In the genomic region with DNA sequence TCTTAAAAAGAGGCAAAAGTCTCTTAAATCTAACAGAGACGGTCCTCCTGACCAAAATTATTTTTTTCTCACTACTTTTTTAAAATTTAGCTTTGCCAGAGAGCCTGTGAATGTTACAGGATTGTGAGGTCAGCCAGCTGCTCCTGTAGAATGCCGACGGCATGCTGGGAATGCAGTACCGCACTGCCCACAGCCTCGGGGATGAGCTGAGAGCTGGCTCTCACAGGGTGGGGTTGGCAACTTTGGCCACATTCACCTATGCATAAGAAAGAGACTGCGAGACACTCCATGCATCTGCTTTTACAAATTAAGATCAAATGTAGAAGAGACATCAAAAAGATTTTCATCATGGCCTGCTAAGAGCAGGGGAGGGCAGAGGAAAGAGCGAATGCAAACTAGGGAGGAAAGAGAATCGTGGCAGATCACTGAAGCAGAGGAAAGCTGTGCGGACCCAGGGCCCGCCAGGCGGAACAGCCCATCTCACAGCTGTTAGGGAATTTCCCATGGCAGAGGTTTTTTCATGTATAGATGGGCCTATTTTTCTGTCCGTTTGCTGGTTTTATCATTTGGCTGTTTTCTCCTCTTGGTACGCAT, we compare ENCODE assay signal across 10 cellular contexts. TPM values are rescaled to one million over a fixed set of nuclear protein-coding genes. Genes with fewer than 3 reads are reported as not detected.
DNase-seq lines count a peak whose midpoint lies in the region; ATAC-seq, FAIRE-seq and TF ChIP-seq lines count a peak whose summit lies in the region.
"Had no signal": no experiment of that assay in that cellular context is flagged by ENCODE, and none has a peak within 500 bp of the region (broad histone marks: within the 10 kb centered on the region; RNA-seq: fewer than 3 reads in every experiment).

No MANE protein-coding gene starts in this region.

- H3K9me3 Mint-ChIP-seq in memory B cell, result no peaks in the 10 kb centered on the region
- no peaks in the 10 kb centered on the region for H3K9me3 Mint-ChIP-seq in activated CD4-positive, alpha-beta memory T cell treated with anti-CD3 and anti-CD28 coated beads, Interleukin-2, amount 10 ng/mL, durations not matched to agents 7 days and 5 days

- peaks cover 17% of the 10 kb centered on the region for H3K27me3 Mint-ChIP-seq in memory B cell
- peaks cover 17% of the 10 kb centered on the region for H3K27me3 Mint-ChIP-seq in activated CD4-positive, alpha-beta memory T cell treated with anti-CD3 and anti-CD28 coated beads, Interleukin-2, amount 10 ng/mL, durations not matched to agents 7 days and 5 days

- no peaks in the 10 kb centered on the region for H3K4me1 ChIP-seq in vagina
- no peaks in the 10 kb centered on the region for H3K4me1 ChIP-seq in prostate gland (replicated peaks)

- TF ChIP-seq CTCF in vagina (IDR thresholded peaks at IDR 0.05) (no peak), prostate gland (IDR thresholded peaks at IDR 0.05) (no peak)

- CTCF ChIA-PET in activated CD4-positive, alpha-beta memory T cell treated with anti-CD3 and anti-CD28 coated beads, Interleukin-2, amount 10 ng/mL, durations not matched to agents 7 days and 5 days (lab: Charles Lee), result interaction anchor here (0.5 kb wide), 1 partner anchor 128 kb away, joined by 4 read pairs; no protein-coding TSS in a partner anchor

- 44% methylated on average over 13 of the region's 13 CpGs for WGBS in prostate gland

- ATAC-seq in GM21576 (IDR thresholded peaks at IDR 0.05; ENCODE audit: unreplicated experiment), result peak; percentile 58
- peak; percentile 88 for ATAC-seq in memory B cell (ENCODE audit: low read depth)

- peak overlapping the region; percentile 12 for H3K4me3 Mint-ChIP-seq in memory B cell
- H3K4me3 Mint-ChIP-seq in activated CD4-positive, alpha-beta memory T cell treated with anti-CD3 and anti-CD28 coated beads, Interleukin-2, amount 10 ng/mL, durations not matched to agents 7 days and 5 days, result no peak overlapping the region

- H3K27ac ChIP-seq in vagina, result no peak overlapping the region
- no peak overlapping the region for H3K27ac ChIP-seq in prostate gland

- DNase-seq in GM18507 (ENCODE audit: extremely low spot score, insufficient read length, low read depth) (no peak), HTR-8/SVneo (ENCODE audit: insufficient read length, low spot score) (peak; percentile 11), memory B cell (ENCODE audit: low spot score in 2 of 2) (peak; percentile 20 to 21), vagina (ENCODE audit: extremely low spot score in 2 of 2) (no peak), UCSD-AML1 (lab: John Stamatoyannopoulos, UW; ENCODE audit: unreplicated experiment) (no peak), prostate gland (ENCODE audit: low spot score) (no peak)
- no peak for DNase-seq in activated CD4-positive, alpha-beta memory T cell treated with anti-CD3 and anti-CD28 coated beads, Interleukin-2, amount 10 ng/mL, durations not matched to agents 7 days and 5 days
- DNase-seq: NCI-H2171 treated with DMSO at 0.1 percent for 48 hours had no signal

- H3K9me3 ChIP-seq in vagina (no peaks in the 10 kb centered on the region), prostate gland (no peaks in the 10 kb centered on the region)

- intact Hi-C loops in vagina (cut with DNase I), result no loop called here
- intact Hi-C loops in prostate gland (cut with DNase I), result no loop called here

- FAIRE-seq in GM18507 (lab: Jason Lieb, UNC) (peak; percentile 29), HTR-8/SVneo (lab: Jason Lieb, UNC) (no peak)

- TF ChIP-seq POLR2A in vagina (IDR thresholded peaks at IDR 0.05) (no peak), prostate gland (IDR thresholded peaks at IDR 0.05) (no peak)

- no peaks in the 10 kb centered on the region for H3K36me3 Mint-ChIP-seq in memory B cell
- peaks cover 8% of the 10 kb centered on the region for H3K36me3 Mint-ChIP-seq in activated CD4-positive, alpha-beta memory T cell treated with anti-CD3 and anti-CD28 coated beads, Interleukin-2, amount 10 ng/mL, durations not matched to agents 7 days and 5 days (ENCODE audit: low read depth)

- H3K36me3 ChIP-seq in vagina, result no peaks in the 10 kb centered on the region
- no peaks in the 10 kb centered on the region for H3K36me3 ChIP-seq in prostate gland

- no peaks in the 10 kb centered on the region for H3K27me3 ChIP-seq in vagina
- no peaks in the 10 kb centered on the region for H3K27me3 ChIP-seq in prostate gland (replicated peaks; ENCODE audit: insufficient read depth)

- no peak overlapping the region for H3K4me3 ChIP-seq in vagina
- no peak overlapping the region for H3K4me3 ChIP-seq in prostate gland

- POLR2A ChIA-PET in activated CD4-positive, alpha-beta memory T cell treated with anti-CD3 and anti-CD28 coated beads, Interleukin-2, amount 10 ng/mL, durations not matched to agents 7 days and 5 days (lab: Charles Lee), result no interaction called here

- H3K4me1 Mint-ChIP-seq in memory B cell, result peaks cover 24% of the 10 kb centered on the region
- no peaks in the 10 kb centered on the region for H3K4me1 Mint-ChIP-seq in activated CD4-positive, alpha-beta memory T cell treated with anti-CD3 and anti-CD28 coated beads, Interleukin-2, amount 10 ng/mL, durations not matched to agents 7 days and 5 days

- H3K27ac Mint-ChIP-seq in memory B cell, result peak overlapping the region; percentile 73
- H3K27ac Mint-ChIP-seq in activated CD4-positive, alpha-beta memory T cell treated with anti-CD3 and anti-CD28 coated beads, Interleukin-2, amount 10 ng/mL, durations not matched to agents 7 days and 5 days, result no peak overlapping the region

RNA-seq across cellular contexts. Expression of gene SPATA19, which starts 49.7 kb away (rescaled TPM):
- total RNA-seq in vagina, result not detected
- not detected for total RNA-seq in activated CD4-positive, alpha-beta memory T cell treated with anti-CD3 and anti-CD28 coated beads, Interleukin-2, amount 10 ng/mL, durations not matched to agents 7 days and 5 days
- total RNA-seq in prostate gland, result 1 to 10 TPM in 1 of 2 donors, not detected in 1; 6.6 TPM
- total RNA-seq: fibroblast of lung had no signal

Comparison
In these comparisons a context has a peak if more than half of its experiments do, and no peak if none do; other contexts are left out.
1. DNase-seq: peak in HTR-8/SVneo (single experiment) and memory B cell (2 of 2); none in GM18507 (single experiment), vagina (0 of 2), UCSD-AML1 (single experiment), activated CD4-positive, alpha-beta memory T cell treated with anti-CD3 and anti-CD28 coated beads, Interleukin-2, amount 10 ng/mL, durations not matched to agents 7 days and 5 days (single experiment) and prostate gland (single experiment).